Comparison of ENCODE assay signal across 1 cellular context in genomic region chr10:14648936-14649335, GRCh38.
TF ChIP-seq lines count a peak whose summit lies in the region.

No MANE protein-coding gene starts in this region.

TF ChIP-seq in GM23338, 12 proteins besides CTCF, POLR2A, EP300 and RAD21 (continued from another document):
- TF ChIP-seq, protein P1, sequence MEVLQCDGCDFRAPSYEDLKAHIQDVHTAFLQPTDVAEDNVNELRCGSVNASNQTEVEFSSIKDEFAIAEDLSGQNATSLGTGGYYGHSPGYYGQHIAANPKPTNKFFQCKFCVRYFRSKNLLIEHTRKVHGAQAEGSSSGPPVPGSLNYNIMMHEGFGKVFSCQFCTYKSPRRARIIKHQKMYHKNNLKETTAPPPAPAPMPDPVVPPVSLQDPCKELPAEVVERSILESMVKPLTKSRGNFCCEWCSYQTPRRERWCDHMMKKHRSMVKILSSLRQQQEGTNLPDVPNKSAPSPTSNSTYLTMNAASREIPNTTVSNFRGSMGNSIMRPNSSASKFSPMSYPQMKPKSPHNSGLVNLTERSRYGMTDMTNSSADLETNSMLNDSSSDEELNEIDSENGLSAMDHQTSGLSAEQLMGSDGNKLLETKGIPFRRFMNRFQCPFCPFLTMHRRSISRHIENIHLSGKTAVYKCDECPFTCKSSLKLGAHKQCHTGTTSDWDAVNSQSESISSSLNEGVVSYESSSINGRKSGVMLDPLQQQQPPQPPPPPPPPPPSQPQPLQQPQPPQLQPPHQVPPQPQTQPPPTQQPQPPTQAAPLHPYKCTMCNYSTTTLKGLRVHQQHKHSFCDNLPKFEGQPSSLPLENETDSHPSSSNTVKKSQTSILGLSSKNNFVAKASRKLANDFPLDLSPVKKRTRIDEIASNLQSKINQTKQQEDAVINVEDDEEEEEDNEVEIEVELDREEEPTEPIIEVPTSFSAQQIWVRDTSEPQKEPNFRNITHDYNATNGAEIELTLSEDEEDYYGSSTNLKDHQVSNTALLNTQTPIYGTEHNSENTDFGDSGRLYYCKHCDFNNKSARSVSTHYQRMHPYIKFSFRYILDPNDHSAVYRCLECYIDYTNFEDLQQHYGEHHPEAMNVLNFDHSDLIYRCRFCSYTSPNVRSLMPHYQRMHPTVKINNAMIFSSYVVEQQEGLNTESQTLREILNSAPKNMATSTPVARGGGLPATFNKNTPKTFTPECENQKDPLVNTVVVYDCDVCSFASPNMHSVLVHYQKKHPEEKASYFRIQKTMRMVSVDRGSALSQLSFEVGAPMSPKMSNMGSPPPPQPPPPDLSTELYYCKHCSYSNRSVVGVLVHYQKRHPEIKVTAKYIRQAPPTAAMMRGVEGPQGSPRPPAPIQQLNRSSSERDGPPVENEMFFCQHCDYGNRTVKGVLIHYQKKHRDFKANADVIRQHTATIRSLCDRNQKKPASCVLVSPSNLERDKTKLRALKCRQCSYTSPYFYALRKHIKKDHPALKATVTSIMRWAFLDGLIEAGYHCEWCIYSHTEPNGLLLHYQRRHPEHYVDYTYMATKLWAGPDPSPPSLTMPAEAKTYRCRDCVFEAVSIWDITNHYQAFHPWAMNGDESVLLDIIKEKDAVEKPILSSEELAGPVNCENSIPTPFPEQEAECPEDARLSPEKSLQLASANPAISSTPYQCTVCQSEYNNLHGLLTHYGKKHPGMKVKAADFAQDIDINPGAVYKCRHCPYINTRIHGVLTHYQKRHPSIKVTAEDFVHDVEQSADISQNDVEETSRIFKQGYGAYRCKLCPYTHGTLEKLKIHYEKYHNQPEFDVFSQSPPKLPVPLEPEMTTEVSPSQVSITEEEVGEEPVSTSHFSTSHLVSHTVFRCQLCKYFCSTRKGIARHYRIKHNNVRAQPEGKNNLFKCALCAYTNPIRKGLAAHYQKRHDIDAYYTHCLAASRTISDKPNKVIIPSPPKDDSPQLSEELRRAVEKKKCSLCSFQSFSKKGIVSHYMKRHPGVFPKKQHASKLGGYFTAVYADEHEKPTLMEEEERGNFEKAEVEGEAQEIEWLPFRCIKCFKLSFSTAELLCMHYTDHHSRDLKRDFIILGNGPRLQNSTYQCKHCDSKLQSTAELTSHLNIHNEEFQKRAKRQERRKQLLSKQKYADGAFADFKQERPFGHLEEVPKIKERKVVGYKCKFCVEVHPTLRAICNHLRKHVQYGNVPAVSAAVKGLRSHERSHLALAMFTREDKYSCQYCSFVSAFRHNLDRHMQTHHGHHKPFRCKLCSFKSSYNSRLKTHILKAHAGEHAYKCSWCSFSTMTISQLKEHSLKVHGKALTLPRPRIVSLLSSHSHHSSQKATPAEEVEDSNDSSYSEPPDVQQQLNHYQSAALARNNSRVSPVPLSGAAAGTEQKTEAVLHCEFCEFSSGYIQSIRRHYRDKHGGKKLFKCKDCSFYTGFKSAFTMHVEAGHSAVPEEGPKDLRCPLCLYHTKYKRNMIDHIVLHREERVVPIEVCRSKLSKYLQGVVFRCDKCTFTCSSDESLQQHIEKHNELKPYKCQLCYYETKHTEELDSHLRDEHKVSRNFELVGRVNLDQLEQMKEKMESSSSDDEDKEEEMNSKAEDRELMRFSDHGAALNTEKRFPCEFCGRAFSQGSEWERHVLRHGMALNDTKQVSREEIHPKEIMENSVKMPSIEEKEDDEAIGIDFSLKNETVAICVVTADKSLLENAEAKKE (CRISPR knock-in tag; IDR thresholded peaks at IDR 0.05), result no peak
- TF ChIP-seq EZH2phosphoT487 (IDR thresholded peaks at IDR 0.05; ENCODE audit: unreplicated experiment), result no peak
- TF ChIP-seq POLR2AphosphoS5 (IDR thresholded peaks at IDR 0.05; ENCODE audit: low read depth), result no peak
- no peak for TF ChIP-seq CREB1 (CRISPR knock-in tag; IDR thresholded peaks at IDR 0.05; ENCODE audit: low read depth)
- no peak for TF ChIP-seq STAT1 (IDR thresholded peaks at IDR 0.05; ENCODE audit: unreplicated experiment)
- no peak for TF ChIP-seq NANOG (IDR thresholded peaks at IDR 0.05; ENCODE audit: borderline replicate concordance)
TF ChIP-seq in GM23338: peak in this region for 0.
